In genomic region chr17:45990836-45991235, GRCh38 we compare ENCODE assay signal across 1 cellular context.
TF ChIP-seq lines count a peak whose summit lies in the region.

No MANE protein-coding gene starts in this region.

TF ChIP-seq in HepG2, 621 proteins besides CTCF, POLR2A, EP300 and RAD21 (continued from another document):
- 0 out of 2 replicates have a peak, but pooled peaks have one; percentile 11 for TF ChIP-seq PBX2 (CRISPR knock-in tag; IDR thresholded peaks at IDR 0.05)
- no peak for TF ChIP-seq AGO1 (IDR thresholded peaks at IDR 0.05; ENCODE audit: low read depth, low read length, poor library complexity, severe bottlenecking)
- no peak for TF ChIP-seq ZFP36L1 (CRISPR knock-in tag; IDR thresholded peaks at IDR 0.05)
